ENCODE assay signal across 1 cellular context in genomic region chr15:55218068-55218467, GRCh38.
TF ChIP-seq lines count a peak whose summit lies in the region.

No MANE protein-coding gene starts in this region.

TF ChIP-seq in GM23338, 12 proteins besides CTCF, POLR2A, EP300 and RAD21:
- TF ChIP-seq STAT1 (IDR thresholded peaks at IDR 0.05; ENCODE audit: unreplicated experiment), result no peak
- TF ChIP-seq ZNF114 (CRISPR knock-in tag; IDR thresholded peaks at IDR 0.05), result no peak
- no peak for TF ChIP-seq EZH2 (IDR thresholded peaks at IDR 0.05; ENCODE audit: low read depth, unreplicated experiment)
- no peak for TF ChIP-seq NANOG (IDR thresholded peaks at IDR 0.05; ENCODE audit: borderline replicate concordance)
- TF ChIP-seq EZH2phosphoT487 (IDR thresholded peaks at IDR 0.05; ENCODE audit: unreplicated experiment), result no peak
- TF ChIP-seq CREB1 (CRISPR knock-in tag; IDR thresholded peaks at IDR 0.05; ENCODE audit: low read depth), result no peak
- no peak for TF ChIP-seq JUNB (IDR thresholded peaks at IDR 0.05; ENCODE audit: unreplicated experiment)
- TF ChIP-seq ETS1 (IDR thresholded peaks at IDR 0.05), result no peak
- no peak for TF ChIP-seq ZNF331 (CRISPR knock-in tag; IDR thresholded peaks at IDR 0.05; ENCODE audit: low read depth)
- no peak for TF ChIP-seq POLR2AphosphoS5 (IDR thresholded peaks at IDR 0.05; ENCODE audit: low read depth)
